In genomic region chr7:34850681-34851080, GRCh38 we compare ENCODE assay signal across 22 cellular contexts.
"Had no signal": no experiment of that assay in that cellular context is flagged by ENCODE, and none has a peak within 500 bp of the region (broad histone marks: within the 10 kb centered on the region; RNA-seq: fewer than 3 reads in every experiment).

No MANE protein-coding gene starts in this region.

- H3K27ac Mint-ChIP-seq: activated CD4-positive, alpha-beta memory T cell treated with anti-CD3 and anti-CD28 coated beads for 36 hours; activated CD4-positive, alpha-beta T cell treated with anti-CD3 and anti-CD28 coated beads, Interleukin-2, amount 10 ng/mL, durations not matched to agents 7 days and 5 days; activated naive CD4-positive, alpha-beta T cell treated with anti-CD3 and anti-CD28 coated beads for 36 hours; activated naive CD8-positive, alpha-beta T cell; activated T-helper 17 cell treated with anti-CD3 and anti-CD28 coated beads, Interleukin-2, amount 50 U/mL, for 72 hours had no signal

- H3K36me3 ChIP-seq: brain microvascular endothelial cell, cardiac muscle cell had no signal

- H3K36me3 Mint-ChIP-seq: activated CD4-positive, alpha-beta memory T cell treated with anti-CD3 and anti-CD28 coated beads for 36 hours; activated naive CD8-positive, alpha-beta T cell had no signal

- H3K4me3 ChIP-seq: cardiac muscle cell had no signal

- ATAC-seq: activated T-helper 17 cell treated with anti-CD3 and anti-CD28 coated beads, Interleukin-2, amount 50 U/mL, for 72 hours had no signal

- H3K27ac ChIP-seq: brain microvascular endothelial cell, cardiac muscle cell, VCaP had no signal

- H3K27me3 ChIP-seq: brain microvascular endothelial cell, cardiac muscle cell had no signal

- H3K9me3 Mint-ChIP-seq: activated CD4-positive, alpha-beta memory T cell treated with anti-CD3 and anti-CD28 coated beads for 36 hours; activated CD4-positive, alpha-beta T cell treated with anti-CD3 and anti-CD28 coated beads, Interleukin-2, amount 10 ng/mL, durations not matched to agents 7 days and 5 days; activated naive CD4-positive, alpha-beta T cell treated with anti-CD3 and anti-CD28 coated beads for 36 hours; activated T-helper 17 cell treated with anti-CD3 and anti-CD28 coated beads, Interleukin-2, amount 50 U/mL, for 72 hours had no signal

- H3K4me3 Mint-ChIP-seq: activated CD4-positive, alpha-beta memory T cell treated with anti-CD3 and anti-CD28 coated beads for 36 hours; activated CD4-positive, alpha-beta T cell treated with anti-CD3 and anti-CD28 coated beads, Interleukin-2, amount 10 ng/mL, durations not matched to agents 7 days and 5 days; activated naive CD4-positive, alpha-beta T cell treated with anti-CD3 and anti-CD28 coated beads for 36 hours; activated naive CD8-positive, alpha-beta T cell; activated T-helper 17 cell treated with anti-CD3 and anti-CD28 coated beads, Interleukin-2, amount 50 U/mL, for 72 hours had no signal

- H3K27me3 Mint-ChIP-seq: activated CD4-positive, alpha-beta T cell treated with anti-CD3 and anti-CD28 coated beads, Interleukin-2, amount 10 ng/mL, durations not matched to agents 7 days and 5 days had no signal

- DNase-seq: activated CD4-positive, alpha-beta memory T cell treated with anti-CD3 and anti-CD28 coated beads for 36 hours; activated CD4-positive, alpha-beta T cell treated with anti-CD3 and anti-CD28 coated beads, Interleukin-2, amount 10 ng/mL, durations not matched to agents 7 days and 5 days; activated CD4-positive, CD25-positive, alpha-beta regulatory T cell; activated gamma-delta T cell; activated naive CD4-positive, alpha-beta T cell treated with anti-CD3 and anti-CD28 coated beads for 36 hours; activated T-cell treated with anti-CD3 and anti-CD28 coated beads for 4 hours; activated T-cell treated with anti-CD3 and anti-CD28 coated beads, Interleukin-2, amount 50 U/mL, for 48 hours; amygdala; brain microvascular endothelial cell; IMR-90; KG1; MV-4-11; NCI-H1092 treated with DMSO at 0.1 percent for 48 hours; NCI-H1417 treated with DMSO at 0.1 percent for 48 hours; NCI-H2029; NCI-H2107; SIG-M5; T-helper 1 cell had no signal

- H3K4me1 Mint-ChIP-seq: activated CD4-positive, alpha-beta T cell treated with anti-CD3 and anti-CD28 coated beads, Interleukin-2, amount 10 ng/mL, durations not matched to agents 7 days and 5 days had no signal
